In genomic region chr1:14841951-14842350, GRCh38 we compare ENCODE assay signal across 22 cellular contexts.
"Had no signal": no experiment of that assay in that cellular context is flagged by ENCODE, and none has a peak within 500 bp of the region (broad histone marks: within the 10 kb centered on the region; RNA-seq: fewer than 3 reads in every experiment).

No MANE protein-coding gene starts in this region.

- H3K27ac Mint-ChIP-seq: activated CD8-positive, alpha-beta T cell treated with anti-CD3 and anti-CD28 coated beads, Interleukin-2, amount 10 ng/mL, durations not matched to agents 7 days and 5 days; activated naive CD4-positive, alpha-beta T cell treated with anti-CD3 and anti-CD28 coated beads, Interleukin-2, amount 50 U/mL, for 24 hours; T-helper 1 cell treated with Interleukin-12 subunit alpha and Interleukin-12 subunit beta and Interleukin-4 antibody, amounts not matched to agents 30 μg/mL and 1 μg/mL, for 36 hours had no signal

- H3K27ac ChIP-seq: brain microvascular endothelial cell, cardiac muscle cell had no signal

- H3K36me3 ChIP-seq: brain microvascular endothelial cell, cardiac muscle cell had no signal

- DNase-seq: activated CD4-positive, alpha-beta T cell treated with anti-CD3 and anti-CD28 coated beads for 48 hours; activated CD4-positive, alpha-beta T cell treated with anti-CD3 and anti-CD28 coated beads, Interleukin-2, amount 50 U/mL, for 4 hours; activated CD4-positive, CD25-positive, alpha-beta regulatory T cell treated with anti-CD3 and anti-CD28 coated beads, Interleukin-2, amount 50 U/mL, for 72 hours; activated CD8-positive, alpha-beta memory T cell treated with anti-CD3 and anti-CD28 coated beads, Interleukin-2, amount 50 U/mL, for 48 hours; activated CD8-positive, alpha-beta T cell treated with anti-CD3 and anti-CD28 coated beads, Interleukin-2, amount 10 ng/mL, durations not matched to agents 7 days and 5 days; activated effector memory CD4-positive, alpha-beta T cell treated with Interleukin-2 at 50 U/mL for 16 hours; activated naive CD4-positive, alpha-beta T cell; activated T-cell treated with anti-CD3 and anti-CD28 coated beads, Interleukin-2, amount 50 U/mL, for 1 hour; brain microvascular endothelial cell; Karpas-422; MM.1S; NCI-H1105; NCI-H1436 treated with DMSO at 0.1 percent for 48 hours; NCI-H187 treated with DMSO at 0.1 percent for 48 hours; NCI-H2081 treated with DMSO at 0.1 percent for 48 hours; NCI-H446; SHP77 had no signal

- H3K4me3 Mint-ChIP-seq: activated CD8-positive, alpha-beta T cell treated with anti-CD3 and anti-CD28 coated beads, Interleukin-2, amount 10 ng/mL, durations not matched to agents 7 days and 5 days; activated naive CD4-positive, alpha-beta T cell treated with anti-CD3 and anti-CD28 coated beads, Interleukin-2, amount 50 U/mL, for 24 hours; T-helper 1 cell treated with Interleukin-12 subunit alpha and Interleukin-12 subunit beta and Interleukin-4 antibody, amounts not matched to agents 30 μg/mL and 1 μg/mL, for 36 hours had no signal

- H3K27me3 ChIP-seq: brain microvascular endothelial cell, cardiac muscle cell had no signal

- ATAC-seq: activated CD8-positive, alpha-beta T cell treated with anti-CD3 and anti-CD28 coated beads, Interleukin-2, amount 10 ng/mL, durations not matched to agents 7 days and 5 days; PC-3 had no signal

- H3K4me3 ChIP-seq: cardiac muscle cell had no signal

- FAIRE-seq: RCC 7860 had no signal

- H3K4me1 Mint-ChIP-seq: activated naive CD4-positive, alpha-beta T cell treated with anti-CD3 and anti-CD28 coated beads, Interleukin-2, amount 50 U/mL, for 24 hours had no signal
